Comparison of ENCODE assay signal across 23 cellular contexts in genomic region chr6:76448109-76448508, GRCh38.
"Had no signal": no experiment of that assay in that cellular context is flagged by ENCODE, and none has a peak within 500 bp of the region (broad histone marks: within the 10 kb centered on the region; RNA-seq: fewer than 3 reads in every experiment).

No MANE protein-coding gene starts in this region.

- H3K4me3 ChIP-seq: colonic mucosa, esophagus squamous epithelium, gastroesophageal sphincter, heart left ventricle, left lung, lower lobe of right lung, mucosa of descending colon had no signal

- DNase-seq: colonic mucosa; cortex of kidney; effector CD8-positive, alpha-beta T cell; effector memory CD8-positive, alpha-beta T cell; endodermal cell; erythroblast; esophagus squamous epithelium; foreskin fibroblast; foreskin melanocyte; heart left ventricle; hippocampal formation; left cardiac atrium; left lung; left ventricle myocardium superior; lower lobe of right lung; mesenchymal stem cell; mucosa of descending colon; naive B cell had no signal

- FAIRE-seq: endometrium, islet of Langerhans, keratinocyte had no signal

- H3K9me3 ChIP-seq: colonic mucosa, gastroesophageal sphincter, lower lobe of right lung, mucosa of descending colon had no signal

- H3K27ac ChIP-seq: colonic mucosa, epithelial cell of prostate, esophagus squamous epithelium, gastroesophageal sphincter, heart left ventricle, left lung, lower lobe of right lung had no signal

- H3K27me3 ChIP-seq: colonic mucosa, esophagus squamous epithelium, gastroesophageal sphincter, heart left ventricle, left lung had no signal

- H3K36me3 ChIP-seq: colonic mucosa, esophagus squamous epithelium, gastroesophageal sphincter, heart left ventricle, left lung, lower lobe of right lung had no signal

- H3K4me1 ChIP-seq: colonic mucosa, esophagus squamous epithelium, gastroesophageal sphincter, heart left ventricle, left lung, lower lobe of right lung had no signal
